Comparison of ENCODE assay signal across 9 cellular contexts in genomic region chr20:38863024-38863851, GRCh38. TPM values are rescaled to one million over a fixed set of nuclear protein-coding genes. Genes with fewer than 3 reads are reported as not detected.
DNase-seq lines count a peak whose midpoint lies in the region; ATAC-seq and TF ChIP-seq lines count a peak whose summit lies in the region.
"Had no signal": no experiment of that assay in that cellular context is flagged by ENCODE, and none has a peak within 500 bp of the region (broad histone marks: within the 10 kb centered on the region; RNA-seq: fewer than 3 reads in every experiment).

No MANE protein-coding gene starts in this region.

- peaks cover 25% of the 10 kb centered on the region for H3K36me3 Mint-ChIP-seq in activated CD4-positive, alpha-beta memory T cell treated with anti-CD3 and anti-CD28 coated beads, Interleukin-2, amount 10 ng/mL, durations not matched to agents 7 days and 5 days (ENCODE audit: low read depth)
- H3K36me3 Mint-ChIP-seq in osteocyte (ENCODE audit: unreplicated experiment) = no peaks in the 10 kb centered on the region

- peak overlapping the region; percentile 70 for H3K27ac Mint-ChIP-seq in activated CD4-positive, alpha-beta memory T cell treated with anti-CD3 and anti-CD28 coated beads, Interleukin-2, amount 10 ng/mL, durations not matched to agents 7 days and 5 days
- no peak overlapping the region for H3K27ac Mint-ChIP-seq in osteocyte (ENCODE audit: unreplicated experiment)

- no peaks in the 10 kb centered on the region for H3K9me3 Mint-ChIP-seq in activated CD4-positive, alpha-beta memory T cell treated with anti-CD3 and anti-CD28 coated beads, Interleukin-2, amount 10 ng/mL, durations not matched to agents 7 days and 5 days
- H3K9me3 Mint-ChIP-seq in osteocyte (ENCODE audit: unreplicated experiment) = no peaks in the 10 kb centered on the region

- DNase-seq in activated CD4-positive, CD25-positive, alpha-beta regulatory T cell treated with anti-CD3 and anti-CD28 coated beads, Interleukin-2, amount 50 U/mL, for 16 hours (ENCODE audit: low read depth, low spot score) = peak; percentile 14
- DNase-seq in activated CD4-positive, CD25-positive, alpha-beta regulatory T cell treated with anti-CD3 and anti-CD28 coated beads, Interleukin-2, amount 50 U/mL, for 72 hours = no peak
- peak; percentile 62 for DNase-seq in activated CD4-positive, alpha-beta memory T cell treated with anti-CD3 and anti-CD28 coated beads, Interleukin-2, amount 10 ng/mL, durations not matched to agents 7 days and 5 days
- peak; percentile 56 for DNase-seq in stimulated activated CD4-positive, alpha-beta T cell treated with anti-CD3 and anti-CD28 coated beads, Interleukin-1b, Interleukin-23, amount 100 ng/mL, for 48 hours
- DNase-seq in NCI-H524 treated with DMSO at 0.1 percent for 48 hours (lab: John Stamatoyannopoulos, UW) (no peak), NCI-H526 (lab: John Stamatoyannopoulos, UW) (no peak), osteocyte (ENCODE audit: extremely low spot score, unreplicated experiment) (no peak)

- peaks cover 64% of the 10 kb centered on the region for H3K4me1 Mint-ChIP-seq in activated CD4-positive, alpha-beta memory T cell treated with anti-CD3 and anti-CD28 coated beads, Interleukin-2, amount 10 ng/mL, durations not matched to agents 7 days and 5 days
- no peaks in the 10 kb centered on the region for H3K4me1 Mint-ChIP-seq in osteocyte (ENCODE audit: unreplicated experiment)

- ATAC-seq in HG03442 (IDR thresholded peaks at IDR 0.05; ENCODE audit: unreplicated experiment) = peak; percentile 67
- ATAC-seq: A549 had no signal

- CTCF ChIA-PET in activated CD4-positive, alpha-beta memory T cell treated with anti-CD3 and anti-CD28 coated beads, Interleukin-2, amount 10 ng/mL, durations not matched to agents 7 days and 5 days (lab: Charles Lee) = interaction anchor here (2.8 kb wide), 1 partner anchor 12 kb away, joined by 8 read pairs; no protein-coding TSS in a partner anchor

- no peak for TF ChIP-seq CTCF in osteocyte (IDR thresholded peaks at IDR 0.05)

- no peak overlapping the region for H3K4me3 Mint-ChIP-seq in activated CD4-positive, alpha-beta memory T cell treated with anti-CD3 and anti-CD28 coated beads, Interleukin-2, amount 10 ng/mL, durations not matched to agents 7 days and 5 days
- no peak overlapping the region for H3K4me3 Mint-ChIP-seq in osteocyte (ENCODE audit: unreplicated experiment)

- POLR2A ChIA-PET in activated CD4-positive, alpha-beta memory T cell treated with anti-CD3 and anti-CD28 coated beads, Interleukin-2, amount 10 ng/mL, durations not matched to agents 7 days and 5 days (lab: Charles Lee) = interaction anchor here (1.1 to 1.9 kb wide), 5 partner anchors 9 to 58 kb away, joined by 3 to 8 read pairs (median 6); partner anchors contain the start of gene PPP1R16B

- no peaks in the 10 kb centered on the region for H3K27me3 Mint-ChIP-seq in activated CD4-positive, alpha-beta memory T cell treated with anti-CD3 and anti-CD28 coated beads, Interleukin-2, amount 10 ng/mL, durations not matched to agents 7 days and 5 days
- H3K27me3 Mint-ChIP-seq in osteocyte (ENCODE audit: unreplicated experiment) = peaks cover 3% of the 10 kb centered on the region

RNA-seq across cellular contexts. Expression of gene PPP1R16B, which starts 57.7 kb away (rescaled TPM):
- 100 to 1,000 TPM; 113 to 119 TPM for total RNA-seq in activated CD4-positive, alpha-beta memory T cell treated with anti-CD3 and anti-CD28 coated beads, Interleukin-2, amount 10 ng/mL, durations not matched to agents 7 days and 5 days
- not detected in 2 replicates for total RNA-seq in osteocyte

Comparison
In these comparisons a context has a peak if more than half of its experiments do, and no peak if none do; other contexts are left out.
1. DNase-seq: peak in activated CD4-positive, CD25-positive, alpha-beta regulatory T cell treated with anti-CD3 and anti-CD28 coated beads, Interleukin-2, amount 50 U/mL, for 16 hours (single experiment), activated CD4-positive, alpha-beta memory T cell treated with anti-CD3 and anti-CD28 coated beads, Interleukin-2, amount 10 ng/mL, durations not matched to agents 7 days and 5 days (single experiment) and stimulated activated CD4-positive, alpha-beta T cell treated with anti-CD3 and anti-CD28 coated beads, Interleukin-1b, Interleukin-23, amount 100 ng/mL, for 48 hours (single experiment); none in activated CD4-positive, CD25-positive, alpha-beta regulatory T cell treated with anti-CD3 and anti-CD28 coated beads, Interleukin-2, amount 50 U/mL, for 72 hours (single experiment), NCI-H524 treated with DMSO at 0.1 percent for 48 hours (single experiment), NCI-H526 (0 of 2) and osteocyte (single experiment).
2. RNA of gene PPP1R16B, which starts 57.7 kb away (total RNA-seq): 113 to 119 TPM in activated CD4-positive, alpha-beta memory T cell treated with anti-CD3 and anti-CD28 coated beads, Interleukin-2, amount 10 ng/mL, durations not matched to agents 7 days and 5 days; not detected in osteocyte; every median in the first group is over 100 times any median in the second.